ENCODE assay signal across 1 cellular context in genomic region chr19:43532962-43533545, GRCh38.
TF ChIP-seq lines count a peak whose summit lies in the region.

A gene with protein sequence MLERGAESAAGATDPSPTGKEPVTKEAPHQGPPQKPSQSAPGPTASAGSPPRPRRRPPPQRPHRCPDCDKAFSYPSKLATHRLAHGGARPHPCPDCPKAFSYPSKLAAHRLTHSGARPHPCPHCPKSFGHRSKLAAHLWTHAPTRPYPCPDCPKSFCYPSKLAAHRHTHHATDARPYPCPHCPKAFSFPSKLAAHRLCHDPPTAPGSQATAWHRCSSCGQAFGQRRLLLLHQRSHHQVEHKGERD (plus strand): TSS chr19:43533188. CDS start chr19:43534423, 1,235 bp downstream.

TF ChIP-seq in HEK293, 187 proteins besides CTCF, POLR2A, EP300 and RAD21 (continued from another document and continues in another):
- 0 out of 2 replicates have a peak, but pooled peaks have one; percentile 29 for TF ChIP-seq ZNF639 (tag by site-specific recombination; IDR thresholded peaks at IDR 0.05)
- no peak for TF ChIP-seq ZNF16 (tag by site-specific recombination; IDR thresholded peaks at IDR 0.05; ENCODE audit: low read depth)
- TF ChIP-seq GLIS1 (tag by site-specific recombination; IDR thresholded peaks at IDR 0.05), result peak; percentile 49
- TF ChIP-seq ZBTB17 (tag by site-specific recombination; IDR thresholded peaks at IDR 0.05), result peak; percentile 85
- 0 out of 2 replicates have a peak, but pooled peaks have one; percentile 28 for TF ChIP-seq ZNF76 (tag by site-specific recombination; IDR thresholded peaks at IDR 0.05; ENCODE audit: borderline replicate concordance, low read depth)
- TF ChIP-seq, protein P1, sequence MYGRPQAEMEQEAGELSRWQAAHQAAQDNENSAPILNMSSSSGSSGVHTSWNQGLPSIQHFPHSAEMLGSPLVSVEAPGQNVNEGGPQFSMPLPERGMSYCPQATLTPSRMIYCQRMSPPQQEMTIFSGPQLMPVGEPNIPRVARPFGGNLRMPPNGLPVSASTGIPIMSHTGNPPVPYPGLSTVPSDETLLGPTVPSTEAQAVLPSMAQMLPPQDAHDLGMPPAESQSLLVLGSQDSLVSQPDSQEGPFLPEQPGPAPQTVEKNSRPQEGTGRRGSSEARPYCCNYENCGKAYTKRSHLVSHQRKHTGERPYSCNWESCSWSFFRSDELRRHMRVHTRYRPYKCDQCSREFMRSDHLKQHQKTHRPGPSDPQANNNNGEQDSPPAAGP (tag by site-specific recombination; IDR thresholded peaks at IDR 0.05), result peak; percentile 54
- TF ChIP-seq ZNF354C (tag by site-specific recombination; IDR thresholded peaks at IDR 0.05; ENCODE audit: borderline replicate concordance, low read depth), result no peak
- TF ChIP-seq KLF9 (tag by site-specific recombination; IDR thresholded peaks at IDR 0.05; ENCODE audit: low read depth), result peak; percentile 51; the same call in 1 of the 2 replicates
- no peak for TF ChIP-seq ZNF311 (tag by site-specific recombination; IDR thresholded peaks at IDR 0.05; ENCODE audit: borderline replicate concordance)
- TF ChIP-seq ZNF561 (tag by site-specific recombination; IDR thresholded peaks at IDR 0.05; ENCODE audit: borderline replicate concordance), result peak; percentile 92
- TF ChIP-seq, protein P2, sequence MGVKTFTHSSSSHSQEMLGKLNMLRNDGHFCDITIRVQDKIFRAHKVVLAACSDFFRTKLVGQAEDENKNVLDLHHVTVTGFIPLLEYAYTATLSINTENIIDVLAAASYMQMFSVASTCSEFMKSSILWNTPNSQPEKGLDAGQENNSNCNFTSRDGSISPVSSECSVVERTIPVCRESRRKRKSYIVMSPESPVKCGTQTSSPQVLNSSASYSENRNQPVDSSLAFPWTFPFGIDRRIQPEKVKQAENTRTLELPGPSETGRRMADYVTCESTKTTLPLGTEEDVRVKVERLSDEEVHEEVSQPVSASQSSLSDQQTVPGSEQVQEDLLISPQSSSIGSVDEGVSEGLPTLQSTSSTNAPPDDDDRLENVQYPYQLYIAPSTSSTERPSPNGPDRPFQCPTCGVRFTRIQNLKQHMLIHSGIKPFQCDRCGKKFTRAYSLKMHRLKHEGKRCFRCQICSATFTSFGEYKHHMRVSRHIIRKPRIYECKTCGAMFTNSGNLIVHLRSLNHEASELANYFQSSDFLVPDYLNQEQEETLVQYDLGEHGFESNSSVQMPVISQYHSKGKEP (tag by site-specific recombination; IDR thresholded peaks at IDR 0.05), result peak; percentile 77
- 0 out of 2 replicates have a peak, but pooled peaks have one; percentile 14 for TF ChIP-seq BCL11A (tag by site-specific recombination; IDR thresholded peaks at IDR 0.05; ENCODE audit: low read depth)
- TF ChIP-seq, protein P3, sequence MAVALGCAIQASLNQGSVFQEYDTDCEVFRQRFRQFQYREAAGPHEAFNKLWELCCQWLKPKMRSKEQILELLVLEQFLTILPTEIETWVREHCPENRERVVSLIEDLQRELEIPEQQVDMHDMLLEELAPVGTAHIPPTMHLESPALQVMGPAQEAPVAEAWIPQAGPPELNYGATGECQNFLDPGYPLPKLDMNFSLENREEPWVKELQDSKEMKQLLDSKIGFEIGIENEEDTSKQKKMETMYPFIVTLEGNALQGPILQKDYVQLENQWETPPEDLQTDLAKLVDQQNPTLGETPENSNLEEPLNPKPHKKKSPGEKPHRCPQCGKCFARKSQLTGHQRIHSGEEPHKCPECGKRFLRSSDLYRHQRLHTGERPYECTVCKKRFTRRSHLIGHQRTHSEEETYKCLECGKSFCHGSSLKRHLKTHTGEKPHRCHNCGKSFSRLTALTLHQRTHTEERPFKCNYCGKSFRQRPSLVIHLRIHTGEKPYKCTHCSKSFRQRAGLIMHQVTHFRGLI (tag by site-specific recombination; IDR thresholded peaks at IDR 0.05), result peak; percentile 94
- TF ChIP-seq ZBTB20 (tag by site-specific recombination; IDR thresholded peaks at IDR 0.05), result 0 out of 2 replicates have a peak, but pooled peaks have one; percentile 15
- TF ChIP-seq ZNF155 (tag by site-specific recombination; IDR thresholded peaks at IDR 0.05), result no peak
- no peak for TF ChIP-seq TRIM28 (IDR thresholded peaks at IDR 0.05; ENCODE audit: borderline replicate concordance, low read length)
- peak; percentile 15; the same call in 1 of the 2 replicates for TF ChIP-seq ZNF777 (tag by site-specific recombination; IDR thresholded peaks at IDR 0.05; ENCODE audit: borderline replicate concordance)
- TF ChIP-seq ZNF623 (tag by site-specific recombination; IDR thresholded peaks at IDR 0.05), result no peak
- TF ChIP-seq PRDM10 (tag by site-specific recombination; IDR thresholded peaks at IDR 0.05), result no peak
- peak; percentile 54; the same call in 1 of the 2 replicates for TF ChIP-seq ZNF341 (tag by site-specific recombination; IDR thresholded peaks at IDR 0.05; ENCODE audit: low read depth)
- peak; percentile 47 for TF ChIP-seq ZNF692 (tag by site-specific recombination; IDR thresholded peaks at IDR 0.05)
- peak; percentile 91 for TF ChIP-seq ZNF366 (tag by site-specific recombination; conservative IDR thresholded peaks at IDR 0.05)
- TF ChIP-seq ZNF140 (tag by site-specific recombination; IDR thresholded peaks at IDR 0.05), result no peak
- 0 out of 2 replicates have a peak, but pooled peaks have one; percentile 50 for TF ChIP-seq ZNF221 (tag by site-specific recombination; IDR thresholded peaks at IDR 0.05; ENCODE audit: borderline replicate concordance)
- TF ChIP-seq PBX3 (CRISPR knock-in tag; IDR thresholded peaks at IDR 0.05), result no peak
- no peak for TF ChIP-seq ZNF510 (tag by site-specific recombination; IDR thresholded peaks at IDR 0.05; ENCODE audit: insufficient replicate concordance)
- no peak; the same call in 1 of the 2 replicates for TF ChIP-seq YY2 (tag by site-specific recombination; IDR thresholded peaks at IDR 0.05)
- no peak for TF ChIP-seq ZNF585B (tag by site-specific recombination; IDR thresholded peaks at IDR 0.05)
- peak; percentile 87 for TF ChIP-seq KLF16 (tag by site-specific recombination; IDR thresholded peaks at IDR 0.05)
- TF ChIP-seq ZNF704 (tag by site-specific recombination; IDR thresholded peaks at IDR 0.05), result no peak
- TF ChIP-seq ZNF2 (tag by site-specific recombination; IDR thresholded peaks at IDR 0.05), result peak; percentile 15; the same call in 1 of the 2 replicates
- peak; percentile 48; the same call in 1 of the 2 replicates for TF ChIP-seq ZNF324 (tag by site-specific recombination; IDR thresholded peaks at IDR 0.05)
- TF ChIP-seq PRDM4 (tag by site-specific recombination; IDR thresholded peaks at IDR 0.05), result peak; percentile 82
- TF ChIP-seq FEZF1 (tag by site-specific recombination; IDR thresholded peaks at IDR 0.05), result no peak
- peak; percentile 56; the same call in 1 of the 2 replicates for TF ChIP-seq ZNF335 (tag by site-specific recombination; conservative IDR thresholded peaks at IDR 0.05)
- no peak for TF ChIP-seq ZNF624 (tag by site-specific recombination; IDR thresholded peaks at IDR 0.05)
- peak; percentile 57; the same call in 1 of the 2 replicates for TF ChIP-seq GFI1B (tag by site-specific recombination; IDR thresholded peaks at IDR 0.05)
- TF ChIP-seq KLF7 (tag by site-specific recombination; IDR thresholded peaks at IDR 0.05; ENCODE audit: borderline replicate concordance), result no peak
- TF ChIP-seq, protein P4, sequence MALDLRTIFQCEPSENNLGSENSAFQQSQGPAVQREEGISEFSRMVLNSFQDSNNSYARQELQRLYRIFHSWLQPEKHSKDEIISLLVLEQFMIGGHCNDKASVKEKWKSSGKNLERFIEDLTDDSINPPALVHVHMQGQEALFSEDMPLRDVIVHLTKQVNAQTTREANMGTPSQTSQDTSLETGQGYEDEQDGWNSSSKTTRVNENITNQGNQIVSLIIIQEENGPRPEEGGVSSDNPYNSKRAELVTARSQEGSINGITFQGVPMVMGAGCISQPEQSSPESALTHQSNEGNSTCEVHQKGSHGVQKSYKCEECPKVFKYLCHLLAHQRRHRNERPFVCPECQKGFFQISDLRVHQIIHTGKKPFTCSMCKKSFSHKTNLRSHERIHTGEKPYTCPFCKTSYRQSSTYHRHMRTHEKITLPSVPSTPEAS (tag by site-specific recombination; IDR thresholded peaks at IDR 0.05), result no peak
- no peak for TF ChIP-seq ZNF114 (tag by site-specific recombination; IDR thresholded peaks at IDR 0.05)
- peak; percentile 96 for TF ChIP-seq ZFHX2 (tag by site-specific recombination; conservative IDR thresholded peaks at IDR 0.05)
- TF ChIP-seq OSR2 (tag by site-specific recombination; IDR thresholded peaks at IDR 0.05), result peak; percentile 75
